Comparison of ENCODE assay signal across 12 cellular contexts in the genomic region with DNA sequence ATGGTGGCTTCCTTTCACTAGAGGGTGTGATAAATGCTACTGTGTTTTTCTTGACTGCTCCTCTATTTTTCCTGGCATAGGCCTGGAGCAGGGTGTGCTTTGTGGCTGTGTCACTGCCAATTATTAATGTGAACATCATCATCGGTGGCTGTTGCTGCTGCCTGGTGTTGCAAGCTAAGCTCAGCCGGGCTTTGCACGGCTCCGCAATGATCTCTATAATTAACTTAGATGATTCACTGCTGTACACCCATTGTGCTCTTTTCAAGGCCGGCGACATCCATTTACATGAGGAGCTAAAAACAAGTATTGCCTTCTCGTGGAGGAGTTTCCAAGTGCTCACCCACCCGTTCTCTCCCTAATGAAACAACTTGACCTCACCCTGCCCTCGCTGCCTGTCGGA.
DNase-seq lines count a peak whose midpoint lies in the region; ATAC-seq and TF ChIP-seq lines count a peak whose summit lies in the region.
"Had no signal": no experiment of that assay in that cellular context is flagged by ENCODE, and none has a peak within 500 bp of the region (broad histone marks: within the 10 kb centered on the region; RNA-seq: fewer than 3 reads in every experiment).

No MANE protein-coding gene starts in this region.

- peak; percentile 36 to 52 for DNase-seq in NCI-H2081 (lab: John Stamatoyannopoulos, UW)
- DNase-seq in NCI-H2081 treated with DMSO at 0.1 percent for 48 hours (lab: John Stamatoyannopoulos, UW), result no peak
- peak in 1 of 2 donors; percentile 71 for DNase-seq in breast epithelium (ENCODE audit: low spot score in 2 of 2)
- DNase-seq in kidney tubule cell (ENCODE audit: low spot score), result peak; percentile 92
- no peak for DNase-seq in type B pancreatic cell (ENCODE audit: extremely low spot score, unreplicated experiment)
- DNase-seq in activated CD8-positive, alpha-beta T cell treated with anti-CD3 and anti-CD28 coated beads for 36 hours, result no peak
- no peak for DNase-seq in medulla oblongata (ENCODE audit: extremely low spot score)
- no peak for DNase-seq in mucosa of gallbladder (ENCODE audit: low spot score)
- DNase-seq: activated naive CD4-positive, alpha-beta T cell treated with anti-CD3 and anti-CD28 coated beads for 36 hours; NCI-H1105 treated with DMSO at 0.1 percent for 48 hours had no signal

- no peaks in the 10 kb centered on the region for H3K4me1 ChIP-seq in breast epithelium

- peak overlapping the region; percentile 15 to 61 for H3K27ac ChIP-seq in breast epithelium
- H3K27ac ChIP-seq: vagina had no signal

- H3K4me1 Mint-ChIP-seq in type B pancreatic cell (ENCODE audit: unreplicated experiment), result peaks cover 35% of the 10 kb centered on the region
- no peaks in the 10 kb centered on the region for H3K4me1 Mint-ChIP-seq in activated CD8-positive, alpha-beta T cell treated with anti-CD3 and anti-CD28 coated beads for 36 hours (ENCODE audit: low read depth)

- H3K36me3 ChIP-seq in breast epithelium, result no peaks in the 10 kb centered on the region
- H3K36me3 ChIP-seq: vagina had no signal

- H3K4me3 ChIP-seq in breast epithelium, result no peak overlapping the region
- H3K4me3 ChIP-seq: vagina had no signal

- H3K9me3 Mint-ChIP-seq in type B pancreatic cell, result peaks cover 12% of the 10 kb centered on the region
- no peaks in the 10 kb centered on the region for H3K9me3 Mint-ChIP-seq in activated CD8-positive, alpha-beta T cell treated with anti-CD3 and anti-CD28 coated beads for 36 hours
- H3K9me3 Mint-ChIP-seq: activated naive CD4-positive, alpha-beta T cell treated with anti-CD3 and anti-CD28 coated beads for 36 hours; T-helper 1 cell treated with Interleukin-12 subunit alpha and Interleukin-12 subunit beta and Interleukin-4 antibody, amounts not matched to agents 30 μg/mL and 1 μg/mL, for 36 hours had no signal

- TF ChIP-seq POLR2A in breast epithelium (IDR thresholded peaks at IDR 0.05), result no peak

- H3K27ac Mint-ChIP-seq in type B pancreatic cell, result peak overlapping the region; percentile 25
- H3K27ac Mint-ChIP-seq in activated CD8-positive, alpha-beta T cell treated with anti-CD3 and anti-CD28 coated beads for 36 hours, result no peak overlapping the region
- H3K27ac Mint-ChIP-seq: activated naive CD4-positive, alpha-beta T cell treated with anti-CD3 and anti-CD28 coated beads for 36 hours; T-helper 1 cell treated with Interleukin-12 subunit alpha and Interleukin-12 subunit beta and Interleukin-4 antibody, amounts not matched to agents 30 μg/mL and 1 μg/mL, for 36 hours had no signal

- CTCF ChIA-PET in activated CD8-positive, alpha-beta T cell treated with anti-CD3 and anti-CD28 coated beads for 36 hours (lab: Charles Lee), result no interaction called here

- peaks cover 0 to 3% of the 10 kb centered on the region in 2 donors for H3K9me3 ChIP-seq in breast epithelium

- peaks cover 6% of the 10 kb centered on the region for H3K36me3 Mint-ChIP-seq in type B pancreatic cell
- no peaks in the 10 kb centered on the region for H3K36me3 Mint-ChIP-seq in activated CD8-positive, alpha-beta T cell treated with anti-CD3 and anti-CD28 coated beads for 36 hours (ENCODE audit: low read depth)

- intact Hi-C loops in breast epithelium (cut with DNase I; ENCODE audit: low total_unique reads), result no loop called here
- intact Hi-C loops in activated CD8-positive, alpha-beta T cell treated with anti-CD3 and anti-CD28 coated beads for 36 hours (cut with micrococcal nuclease), result no loop called here

- peak in 1 of 3 donors; percentile 4 for TF ChIP-seq CTCF in breast epithelium (IDR thresholded peaks at IDR 0.05)
- no peak for TF ChIP-seq CTCF in type B pancreatic cell (conservative IDR thresholded peaks at IDR 0.05)
- no peak for TF ChIP-seq CTCF in activated CD8-positive, alpha-beta T cell treated with anti-CD3 and anti-CD28 coated beads for 36 hours (IDR thresholded peaks at IDR 0.05)

- peak overlapping the region; percentile 47 for H3K4me3 Mint-ChIP-seq in type B pancreatic cell
- H3K4me3 Mint-ChIP-seq in activated CD8-positive, alpha-beta T cell treated with anti-CD3 and anti-CD28 coated beads for 36 hours, result no peak overlapping the region
- H3K4me3 Mint-ChIP-seq: activated naive CD4-positive, alpha-beta T cell treated with anti-CD3 and anti-CD28 coated beads for 36 hours; T-helper 1 cell treated with Interleukin-12 subunit alpha and Interleukin-12 subunit beta and Interleukin-4 antibody, amounts not matched to agents 30 μg/mL and 1 μg/mL, for 36 hours had no signal

- H3K27me3 Mint-ChIP-seq in type B pancreatic cell, result peaks cover 11% of the 10 kb centered on the region
- H3K27me3 Mint-ChIP-seq in activated CD8-positive, alpha-beta T cell treated with anti-CD3 and anti-CD28 coated beads for 36 hours, result peaks cover 12% of the 10 kb centered on the region

- no peaks in the 10 kb centered on the region for H3K27me3 ChIP-seq in breast epithelium
- H3K27me3 ChIP-seq: vagina had no signal

- POLR2A ChIA-PET in activated CD8-positive, alpha-beta T cell treated with anti-CD3 and anti-CD28 coated beads for 36 hours (lab: Charles Lee), result no interaction called here

- no peak for ATAC-seq in activated CD8-positive, alpha-beta T cell treated with anti-CD3 and anti-CD28 coated beads for 36 hours

Comparison
In these comparisons a context has a peak if more than half of its experiments do, and no peak if none do; other contexts are left out.
1. DNase-seq: peak in NCI-H2081 (2 of 2) and kidney tubule cell (single experiment); none in NCI-H2081 treated with DMSO at 0.1 percent for 48 hours (single experiment), type B pancreatic cell (single experiment), activated CD8-positive, alpha-beta T cell treated with anti-CD3 and anti-CD28 coated beads for 36 hours (single experiment), medulla oblongata (single experiment) and mucosa of gallbladder (single experiment).